ENCODE assay signal across 14 cellular contexts in genomic region chr2:148534416-148535205, GRCh38.
DNase-seq lines count a peak whose midpoint lies in the region; ATAC-seq and TF ChIP-seq lines count a peak whose summit lies in the region.
"Had no signal": no experiment of that assay in that cellular context is flagged by ENCODE, and none has a peak within 500 bp of the region (broad histone marks: within the 10 kb centered on the region; RNA-seq: fewer than 3 reads in every experiment).

No MANE protein-coding gene starts in this region.

- TF ChIP-seq CTCF in GM12864 (IDR thresholded peaks at IDR 0.05; ENCODE audit: low read depth, low read length, missing control alignments): peak; percentile 5
- TF ChIP-seq CTCF in WERI-Rb-1 (IDR thresholded peaks at IDR 0.05; ENCODE audit: low read depth, low read length): peak; percentile 47
- TF ChIP-seq CTCF in heart right ventricle (IDR thresholded peaks at IDR 0.05): peak in 3 of 9 donors; percentile 10 to 24 (median 17)
- TF ChIP-seq CTCF in parathyroid adenoma (IDR thresholded peaks at IDR 0.05): no peak
- TF ChIP-seq CTCF in stomach (IDR thresholded peaks at IDR 0.05): no peak

- peak in 6 of 8 donors; percentile 31 to 76 (median 50) for ATAC-seq in heart right ventricle

- no peak overlapping the region for H3K9ac ChIP-seq in parathyroid adenoma

- no peak overlapping the region for H3K4me2 ChIP-seq in parathyroid adenoma (ENCODE audit: low read length)

- H3K4me1 ChIP-seq in heart right ventricle (peaks cover 0 to 14% (median 0%) of the 10 kb centered on the region in 9 donors), parathyroid adenoma (peaks cover 4% of the 10 kb centered on the region), stomach (no peaks in the 10 kb centered on the region)
- H3K4me1 ChIP-seq: gastrocnemius medialis, SJSA1 had no signal

- H3K27me3 ChIP-seq in WERI-Rb-1 (ENCODE audit: insufficient read depth, low read depth, severe bottlenecking): no peaks in the 10 kb centered on the region
- peaks cover 0 to 3% (median 0%) of the 10 kb centered on the region in 7 donors for H3K27me3 ChIP-seq in heart right ventricle
- H3K27me3 ChIP-seq in parathyroid adenoma (ENCODE audit: control insufficient read depth, insufficient read depth, low read length): no peaks in the 10 kb centered on the region
- H3K27me3 ChIP-seq in stomach: peaks cover 0 to 14% (median 3%) of the 10 kb centered on the region in 3 donors
- H3K27me3 ChIP-seq: gastrocnemius medialis, SJSA1 had no signal

- H3K36me3 ChIP-seq in WERI-Rb-1: no peaks in the 10 kb centered on the region
- no peaks in the 10 kb centered on the region for H3K36me3 ChIP-seq in heart right ventricle
- no peaks in the 10 kb centered on the region for H3K36me3 ChIP-seq in parathyroid adenoma (ENCODE audit: control insufficient read depth, insufficient read depth, low read length)
- no peaks in the 10 kb centered on the region for H3K36me3 ChIP-seq in stomach
- H3K36me3 ChIP-seq: gastrocnemius medialis, SJSA1 had no signal

- WGBS in heart right ventricle, 2 donors: 50 to 51% methylated on average over 12 of the region's 12 CpGs
- 55 to 67% (median 64%) methylated on average over 12 of the region's 12 CpGs for WGBS in stomach, 5 donors

- intact Hi-C loops in heart right ventricle (cut with DNase I): no loop called here
- intact Hi-C loops in stomach (cut with DNase I; ENCODE audit: low total_unique reads): no loop called here

- TF ChIP-seq EP300 in stomach (IDR thresholded peaks at IDR 0.05): no peak

- peak overlapping the region; percentile 59 for H3K27ac ChIP-seq in WERI-Rb-1
- no peak overlapping the region for H3K27ac ChIP-seq in heart right ventricle
- no peak overlapping the region for H3K27ac ChIP-seq in parathyroid adenoma
- no peak overlapping the region for H3K27ac ChIP-seq in stomach
- H3K27ac ChIP-seq: gastrocnemius medialis, SJSA1 had no signal

- no peak overlapping the region for H3K4me3 ChIP-seq in GM12864 (ENCODE audit: low read depth, low read length)
- H3K4me3 ChIP-seq in WERI-Rb-1 (ENCODE audit: low read depth, low read length): peak overlapping the region; percentile 36
- H3K4me3 ChIP-seq in heart right ventricle: no peak overlapping the region
- H3K4me3 ChIP-seq in parathyroid adenoma (ENCODE audit: low read depth, low read length): no peak overlapping the region
- H3K4me3 ChIP-seq in stomach: no peak overlapping the region
- H3K4me3 ChIP-seq: gastrocnemius medialis, SJSA1 had no signal

- H3K9me3 ChIP-seq in WERI-Rb-1 (ENCODE audit: severe bottlenecking): no peaks in the 10 kb centered on the region
- no peaks in the 10 kb centered on the region for H3K9me3 ChIP-seq in heart right ventricle
- no peaks in the 10 kb centered on the region for H3K9me3 ChIP-seq in parathyroid adenoma (ENCODE audit: control insufficient read depth, low read length)
- H3K9me3 ChIP-seq in stomach: no peaks in the 10 kb centered on the region
- H3K9me3 ChIP-seq: gastrocnemius medialis, SJSA1 had no signal

- no peaks in the 10 kb centered on the region for H3K79me2 ChIP-seq in parathyroid adenoma

- peak overlapping the region; percentile 33 for H2AFZ ChIP-seq in parathyroid adenoma

- TF ChIP-seq POLR2A in stomach (IDR thresholded peaks at IDR 0.05): no peak

- DNase-seq in GM12864 (ENCODE audit: low read depth) (no peak), WERI-Rb-1 (peak; percentile 71), heart right ventricle (peak in 1 of 2 donors; percentile 42), stomach (no peak), NCI-H1436 treated with DMSO at 0.1 percent for 48 hours (lab: John Stamatoyannopoulos, UW) (no peak), GDM1 (lab: John Stamatoyannopoulos, UW) (no peak), AG08396 (ENCODE audit: low spot score) (no peak)
- DNase-seq: activated CD4-positive, CD25-positive, alpha-beta regulatory T cell; activated T-cell treated with anti-CD3 and anti-CD28 coated beads, Interleukin-2, amount 50 U/mL, for 24 hours; CD4-positive, CD25-positive, alpha-beta regulatory T cell; GOT3 had no signal

Comparison
In these comparisons a context has a peak if more than half of its experiments do, and no peak if none do; other contexts are left out.
1. CTCF ChIP-seq: peak in GM12864 (single experiment) and WERI-Rb-1 (single experiment); none in parathyroid adenoma (single experiment) and stomach (0 of 7).